In the genomic region with DNA sequence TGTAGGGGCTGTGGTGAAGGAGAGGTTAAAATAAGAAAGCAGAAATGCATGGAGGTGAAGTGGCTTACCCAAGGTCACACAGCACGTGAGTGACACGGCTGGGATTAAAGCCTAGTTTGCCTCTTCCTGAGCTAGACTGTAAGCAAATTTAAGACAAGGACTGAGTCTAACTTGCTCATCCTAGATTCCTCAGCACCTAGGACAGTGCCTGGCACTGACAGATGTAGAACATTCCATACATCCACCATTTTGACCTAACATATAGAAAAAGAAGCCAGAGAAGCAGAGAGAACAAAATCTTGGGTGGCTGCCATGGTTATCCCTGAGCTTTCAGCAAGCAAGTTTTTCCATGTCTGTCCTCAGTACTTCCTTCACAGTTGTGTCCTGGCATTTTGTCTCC, we compare ENCODE assay signal across 21 cellular contexts.
DNase-seq lines count a peak whose midpoint lies in the region; ATAC-seq, FAIRE-seq and TF ChIP-seq lines count a peak whose summit lies in the region.
"Had no signal": no experiment of that assay in that cellular context is flagged by ENCODE, and none has a peak within 500 bp of the region (broad histone marks: within the 10 kb centered on the region; RNA-seq: fewer than 3 reads in every experiment).

No MANE protein-coding gene starts in this region.

- H3K9me1 ChIP-seq in K562 (ENCODE audit: control insufficient read depth, insufficient read depth, low read length), result no peaks in the 10 kb centered on the region

- H3K27me3 ChIP-seq in GM23338 (ENCODE audit: insufficient read depth) (no peaks in the 10 kb centered on the region), K562 (ENCODE audit: control insufficient read depth in 2 of 2, insufficient read depth in 2 of 2, low read length in 2 of 2) (no peaks in the 10 kb centered on the region), mesendoderm (ENCODE audit: insufficient read depth, low read length, poor library complexity) (no peaks in the 10 kb centered on the region)

- no peak overlapping the region for H3K4me3 Mint-ChIP-seq in GM23338
- H3K4me3 Mint-ChIP-seq in activated T-helper 1 cell treated with anti-CD3 and anti-CD28 coated beads, Interleukin-12 subunit alpha, Interleukin-12 subunit beta, Interleukin-2, Interleukin-4 antibody, amounts not matched to agents 30 ng/mL and 10 ng/mL and 1 ng/mL, durations not matched to agents 14 hours and 24 hours and 36 hours, result no peak overlapping the region
- H3K4me3 Mint-ChIP-seq: CD4-positive, alpha-beta T cell; IgD-negative memory B cell had no signal

- H3K4me3 ChIP-seq in GM23338 (no peak overlapping the region), HEK293 (ENCODE audit: low read depth, low read length) (no peak overlapping the region), K562 (no peak overlapping the region), mesendoderm (ENCODE audit: low read length) (no peak overlapping the region)

- H3K18ac ChIP-seq in mesendoderm (ENCODE audit: low read length), result no peak overlapping the region

- FAIRE-seq in K562 (lab: Jason Lieb, UNC), result no peak
- FAIRE-seq: A204.1, D721Med, G401.6, GM12892, GM18507, H54, HTR-8/SVneo had no signal

- no peak overlapping the region for H3K27ac Mint-ChIP-seq in GM23338
- H3K27ac Mint-ChIP-seq in activated T-helper 1 cell treated with anti-CD3 and anti-CD28 coated beads, Interleukin-12 subunit alpha, Interleukin-12 subunit beta, Interleukin-2, Interleukin-4 antibody, amounts not matched to agents 30 ng/mL and 10 ng/mL and 1 ng/mL, durations not matched to agents 14 hours and 24 hours and 36 hours, result no peak overlapping the region
- H3K27ac Mint-ChIP-seq: CD4-positive, alpha-beta T cell; IgD-negative memory B cell had no signal

- peak; percentile 21 for DNase-seq in GM23338 (ENCODE audit: low spot score)
- DNase-seq in K562 (ENCODE audit: extremely low read depth in 1 of 4, low spot score in 3 of 4), result no peak
- peak; percentile 23 for DNase-seq in mesendoderm
- DNase-seq in activated T-helper 1 cell treated with anti-CD3 and anti-CD28 coated beads, Interleukin-12 subunit alpha, Interleukin-12 subunit beta, Interleukin-2, Interleukin-4 antibody, amounts not matched to agents 30 ng/mL and 10 ng/mL and 1 ng/mL, durations not matched to agents 14 hours and 24 hours and 36 hours (ENCODE audit: low spot score), result no peak
- DNase-seq in OCI-M2 (lab: John Stamatoyannopoulos, UW; ENCODE audit: unreplicated experiment), result no peak
- DNase-seq: AML-193; Caco-2; CD4-positive, alpha-beta T cell; HCEC 1CT had no signal

- no peaks in the 10 kb centered on the region for H3K36me3 Mint-ChIP-seq in GM23338 (ENCODE audit: low read depth)
- H3K36me3 Mint-ChIP-seq in activated T-helper 1 cell treated with anti-CD3 and anti-CD28 coated beads, Interleukin-12 subunit alpha, Interleukin-12 subunit beta, Interleukin-2, Interleukin-4 antibody, amounts not matched to agents 30 ng/mL and 10 ng/mL and 1 ng/mL, durations not matched to agents 14 hours and 24 hours and 36 hours (ENCODE audit: low read depth), result no peaks in the 10 kb centered on the region
- H3K36me3 Mint-ChIP-seq: IgD-negative memory B cell had no signal

- in situ Hi-C loops in K562 (cut with MboI), result loop anchor here (25.0 kb wide), 1 partner anchor 1394 kb away; the partner anchor contains the start of gene ARL1

- no peak for TF ChIP-seq POLR2A in K562 (conservative IDR thresholded peaks at IDR 0.05)

- POLR2A ChIA-PET in HEK293 (lab: Yijun Ruan, JAX) (no interaction called here), K562 (lab: Yijun Ruan, JAX) (no interaction called here)

- H3K4me2 ChIP-seq in GM23338, result no peak overlapping the region
- H3K4me2 ChIP-seq in K562 (ENCODE audit: insufficient read depth, low read length), result no peak overlapping the region
- H3K4me2 ChIP-seq in mesendoderm (ENCODE audit: low read length), result no peak overlapping the region
- H3K4me2 ChIP-seq: KMS-11 had no signal

- H3K27me3 Mint-ChIP-seq in GM23338 (ENCODE audit: insufficient read depth, low read depth, poor library complexity), result no peaks in the 10 kb centered on the region
- H3K27me3 Mint-ChIP-seq in activated T-helper 1 cell treated with anti-CD3 and anti-CD28 coated beads, Interleukin-12 subunit alpha, Interleukin-12 subunit beta, Interleukin-2, Interleukin-4 antibody, amounts not matched to agents 30 ng/mL and 10 ng/mL and 1 ng/mL, durations not matched to agents 14 hours and 24 hours and 36 hours (ENCODE audit: insufficient read depth), result no peaks in the 10 kb centered on the region

- no peaks in the 10 kb centered on the region for H3K9me3 ChIP-seq in HEK293 (ENCODE audit: control insufficient read depth, insufficient read depth, low read depth, low read length)
- H3K9me3 ChIP-seq in K562 (replicated peaks; ENCODE audit: control insufficient read depth, insufficient read depth, low read depth, low read length), result no peaks in the 10 kb centered on the region
- H3K9me3 ChIP-seq: Caco-2 had no signal

- no peak for TF ChIP-seq RAD21 in K562 (CRISPR knock-in tag; conservative IDR thresholded peaks at IDR 0.05 in 1 of 2, IDR thresholded peaks at IDR 0.05 in 1 of 2)

- H3K9ac ChIP-seq in K562 (ENCODE audit: insufficient read depth in 1 of 2, low read depth in 2 of 2, low read length in 2 of 2), result no peak overlapping the region
- H3K9ac ChIP-seq in mesendoderm (ENCODE audit: low read length), result no peak overlapping the region
- H3K9ac ChIP-seq: KMS-11 had no signal

- H2AK5ac ChIP-seq in mesendoderm (ENCODE audit: low read length), result no peak overlapping the region

- no peak overlapping the region for H3K4ac ChIP-seq in mesendoderm (ENCODE audit: low read depth, low read length)

- no peak overlapping the region for H2BK120ac ChIP-seq in mesendoderm (ENCODE audit: low read depth, low read length)

- TF ChIP-seq CTCF in GM23338 (conservative IDR thresholded peaks at IDR 0.05; ENCODE audit: low read depth in 2 of 2) (no peak), HEK293 (tag by site-specific recombination; IDR thresholded peaks at IDR 0.05) (no peak), K562 (IDR thresholded peaks at IDR 0.05 in 2 of 3, conservative IDR thresholded peaks at IDR 0.05 in 1 of 3; ENCODE audit: insufficient read depth in 2 of 3, low read depth in 1 of 3, low read length in 3 of 3) (no peak)

- H3K79me2 ChIP-seq in GM23338 (replicated peaks; ENCODE audit: insufficient read depth) (no peaks in the 10 kb centered on the region), K562 (ENCODE audit: control insufficient read depth, insufficient read depth, low read length) (no peaks in the 10 kb centered on the region), mesendoderm (ENCODE audit: control insufficient read depth, insufficient read depth, low read length) (no peaks in the 10 kb centered on the region)

- peaks cover 8% of the 10 kb centered on the region; the same call in 2 of the 3 replicates for H3K4me1 Mint-ChIP-seq in GM23338
- no peaks in the 10 kb centered on the region for H3K4me1 Mint-ChIP-seq in activated T-helper 1 cell treated with anti-CD3 and anti-CD28 coated beads, Interleukin-12 subunit alpha, Interleukin-12 subunit beta, Interleukin-2, Interleukin-4 antibody, amounts not matched to agents 30 ng/mL and 10 ng/mL and 1 ng/mL, durations not matched to agents 14 hours and 24 hours and 36 hours (ENCODE audit: low read depth)
- H3K4me1 Mint-ChIP-seq: IgD-negative memory B cell had no signal

- H3K36me3 ChIP-seq in GM23338 (ENCODE audit: insufficient read depth), result no peaks in the 10 kb centered on the region
- H3K36me3 ChIP-seq in HEK293 (ENCODE audit: control insufficient read depth in 2 of 2, insufficient read depth in 1 of 2, low read length in 2 of 2), result no peaks in the 10 kb centered on the region
- H3K36me3 ChIP-seq in K562 (ENCODE audit: control insufficient read depth, insufficient read depth, low read length), result no peaks in the 10 kb centered on the region
- no peaks in the 10 kb centered on the region for H3K36me3 ChIP-seq in mesendoderm (ENCODE audit: control insufficient read depth, insufficient read depth, low read length)

- no peak overlapping the region for H4K8ac ChIP-seq in mesendoderm (ENCODE audit: low read depth, low read length)

- no TSS peak for BruUV-seq in K562 (replicated peaks; lab: Mats Ljungman, UMichigan)

- no peak for TF ChIP-seq EP300 in K562 (IDR thresholded peaks at IDR 0.05; ENCODE audit: low read length)

- CTCF ChIA-PET in HEK293 (lab: Yijun Ruan, JAX) (interaction anchor here (0.6 to 2.0 kb wide), 3 partner anchors 10 to 1355 kb away, joined by 4 to 6 read pairs (median 5); no protein-coding TSS in a partner anchor), K562 (lab: Yijun Ruan, JAX; ENCODE audit: low intra/inter-chr PET ratio) (interaction anchor here (0.7 kb wide), 1 partner anchor 10 kb away, joined by 3 read pairs; no protein-coding TSS in a partner anchor)

- H3K9me2 ChIP-seq in GM23338 (ENCODE audit: insufficient read depth), result peaks cover 6% of the 10 kb centered on the region; the same call in 1 of the 2 replicates

- H2BK15ac ChIP-seq in mesendoderm (replicated peaks; ENCODE audit: low read depth), result no peak overlapping the region

- intact Hi-C loops in K562 (cut with micrococcal nuclease), result loop anchor here (1.0 kb wide), 1 partner anchor 8 kb away; no protein-coding TSS in a partner anchor
- intact Hi-C loops in activated T-helper 1 cell treated with anti-CD3 and anti-CD28 coated beads, Interleukin-12 subunit alpha, Interleukin-12 subunit beta, Interleukin-2, Interleukin-4 antibody, amounts not matched to agents 30 ng/mL and 10 ng/mL and 1 ng/mL, durations not matched to agents 14 hours and 24 hours and 36 hours (cut with micrococcal nuclease), result no loop called here

- no peak overlapping the region for H4K5ac ChIP-seq in mesendoderm (ENCODE audit: low read length)

- no peak overlapping the region for H3K56ac ChIP-seq in mesendoderm (ENCODE audit: low read length)

- no peaks in the 10 kb centered on the region for H3K79me1 ChIP-seq in mesendoderm (ENCODE audit: low read length)

- H2BK5ac ChIP-seq in mesendoderm (ENCODE audit: low read length), result no peak overlapping the region

- H3K23ac ChIP-seq in mesendoderm (ENCODE audit: low read length), result no peak overlapping the region

- WGBS in K562 (ENCODE audit: insufficient coverage, low coverage, missing lambda C conversion rate), result 0% methylated on average over 2 of the region's 2 CpGs
- no CpG with 5 or more reads among the region's 2 CpGs for WGBS in mesendoderm (ENCODE audit: extremely low coverage, insufficient coverage, low lambda C conversion rate)

- H3K9me3 Mint-ChIP-seq in GM23338, result no peaks in the 10 kb centered on the region
- no peaks in the 10 kb centered on the region for H3K9me3 Mint-ChIP-seq in activated T-helper 1 cell treated with anti-CD3 and anti-CD28 coated beads, Interleukin-12 subunit alpha, Interleukin-12 subunit beta, Interleukin-2, Interleukin-4 antibody, amounts not matched to agents 30 ng/mL and 10 ng/mL and 1 ng/mL, durations not matched to agents 14 hours and 24 hours and 36 hours

- no peaks in the 10 kb centered on the region for H3K4me1 ChIP-seq in GM23338 (ENCODE audit: insufficient read depth)
- no peaks in the 10 kb centered on the region for H3K4me1 ChIP-seq in HEK293 (ENCODE audit: control insufficient read depth, insufficient read depth, low read length)
- no peaks in the 10 kb centered on the region for H3K4me1 ChIP-seq in K562 (replicated peaks in 1 of 2; ENCODE audit: control insufficient read depth in 2 of 2, insufficient read depth in 2 of 2, low read length in 2 of 2)
- no peaks in the 10 kb centered on the region for H3K4me1 ChIP-seq in mesendoderm (ENCODE audit: control insufficient read depth, low read depth, low read length)
- H3K4me1 ChIP-seq: Caco-2 had no signal

- H4K20me1 ChIP-seq in GM23338 (replicated peaks; ENCODE audit: insufficient read depth) (no peaks in the 10 kb centered on the region), K562 (replicated peaks; ENCODE audit: control insufficient read depth, insufficient read depth, low read length) (no peaks in the 10 kb centered on the region)

- no peaks in the 10 kb centered on the region for H3F3A ChIP-seq in GM23338 (replicated peaks; ENCODE audit: low read depth)

- H2AFZ ChIP-seq in GM23338 (no peak overlapping the region), K562 (ENCODE audit: low read depth, low read length) (no peak overlapping the region)

- no peak overlapping the region for H3K27ac ChIP-seq in GM23338 (ENCODE audit: low read depth)
- H3K27ac ChIP-seq in HEK293 (ENCODE audit: extremely low read depth, low read depth, low read length), result no peak overlapping the region
- H3K27ac ChIP-seq in K562 (ENCODE audit: extremely low read depth, low read depth, low read length), result no peak overlapping the region
- H3K27ac ChIP-seq in mesendoderm (ENCODE audit: low read depth, low read length), result no peak overlapping the region
- H3K27ac ChIP-seq: C4-2B, KMS-11 had no signal

- ATAC-seq in GM23338 (peak; percentile 21; the same call in 1 of the 3 replicates), K562 (no peak), GM18511 (IDR thresholded peaks at IDR 0.05; ENCODE audit: unreplicated experiment) (no peak)

Comparison
In these comparisons a context has a peak if more than half of its experiments do, and no peak if none do; other contexts are left out.
1. DNase-seq: peak in GM23338 (single experiment) and mesendoderm (single experiment); none in K562 (0 of 4), activated T-helper 1 cell treated with anti-CD3 and anti-CD28 coated beads, Interleukin-12 subunit alpha, Interleukin-12 subunit beta, Interleukin-2, Interleukin-4 antibody, amounts not matched to agents 30 ng/mL and 10 ng/mL and 1 ng/mL, durations not matched to agents 14 hours and 24 hours and 36 hours (single experiment) and OCI-M2 (single experiment).